ENCODE assay signal across 9 cellular contexts in the genomic region with DNA sequence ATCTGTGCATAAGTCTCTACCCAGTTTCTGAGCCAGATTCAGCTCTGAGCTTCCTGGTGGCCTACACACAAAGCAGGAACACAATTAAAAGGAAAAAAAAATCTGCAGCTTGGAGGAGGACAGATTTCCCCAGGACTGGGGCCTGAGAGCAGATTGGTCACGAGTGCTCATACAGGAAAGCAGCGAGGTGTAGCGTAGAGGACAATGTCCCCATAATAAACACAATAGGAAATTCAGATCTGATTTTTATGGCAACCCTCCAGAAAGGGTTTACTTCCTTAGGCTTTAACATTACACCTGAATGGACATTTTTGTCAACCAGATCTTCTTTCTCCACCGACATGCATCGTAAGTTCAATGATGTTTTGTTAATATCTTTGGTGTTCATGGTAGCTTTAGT. TPM values are rescaled to one million over a fixed set of nuclear protein-coding genes. Genes with fewer than 3 reads are reported as not detected.
"Had no signal": no experiment of that assay in that cellular context is flagged by ENCODE, and none has a peak within 500 bp of the region (broad histone marks: within the 10 kb centered on the region; RNA-seq: fewer than 3 reads in every experiment).

No MANE protein-coding gene starts in this region.

- DNase-seq: activated naive CD4-positive, alpha-beta T cell treated with anti-CD3 and anti-CD28 coated beads, Interleukin-2, amount 10 ng/mL, durations not matched to agents 7 days and 5 days; brain microvascular endothelial cell; esophagus squamous epithelium; foreskin fibroblast; nephron progenitor cell; stimulated activated CD4-positive, alpha-beta T cell treated with anti-CD3 and anti-CD28 coated beads, Interleukin-4, amount 100 ng/mL, for 24 hours; tibial artery had no signal

- H3K4me3 Mint-ChIP-seq: activated naive CD4-positive, alpha-beta T cell treated with anti-CD3 and anti-CD28 coated beads, Interleukin-2, amount 10 ng/mL, durations not matched to agents 7 days and 5 days; nephron progenitor cell had no signal

- H3K27ac ChIP-seq: brain microvascular endothelial cell, esophagus squamous epithelium, tibial artery had no signal

- H3K4me3 ChIP-seq: esophagus squamous epithelium, tibial artery had no signal

- H3K9me3 Mint-ChIP-seq: activated naive CD4-positive, alpha-beta T cell treated with anti-CD3 and anti-CD28 coated beads, Interleukin-2, amount 10 ng/mL, durations not matched to agents 7 days and 5 days; activated T-helper 2 cell treated with anti-CD3 and anti-CD28 coated beads, Interferon-gamma antibody, Interleukin-2, Interleukin-4, amounts not matched to agents 10 μg/mL and 5 μg/mL and 100 μg/mL, durations not matched to agents 14 hours and 24 hours and 36 hours; nephron progenitor cell had no signal

- H3K36me3 Mint-ChIP-seq: activated naive CD4-positive, alpha-beta T cell treated with anti-CD3 and anti-CD28 coated beads, Interleukin-2, amount 10 ng/mL, durations not matched to agents 7 days and 5 days had no signal

- H3K27ac Mint-ChIP-seq: activated naive CD4-positive, alpha-beta T cell treated with anti-CD3 and anti-CD28 coated beads, Interleukin-2, amount 10 ng/mL, durations not matched to agents 7 days and 5 days; activated T-helper 2 cell treated with anti-CD3 and anti-CD28 coated beads, Interferon-gamma antibody, Interleukin-2, Interleukin-4, amounts not matched to agents 10 μg/mL and 5 μg/mL and 100 μg/mL, durations not matched to agents 14 hours and 24 hours and 36 hours; nephron progenitor cell had no signal

- H3K4me1 ChIP-seq: esophagus squamous epithelium, tibial artery had no signal

- H3K9me3 ChIP-seq: esophagus squamous epithelium, tibial artery had no signal

- H3K36me3 ChIP-seq: brain microvascular endothelial cell, esophagus squamous epithelium, tibial artery had no signal

RNA-seq across cellular contexts. Expression of a gene that starts 23.3 kb away (rescaled TPM):
- total RNA-seq: activated T-helper 2 cell treated with anti-CD3 and anti-CD28 coated beads, Interferon-gamma antibody, Interleukin-2, Interleukin-4, amounts not matched to agents 10 μg/mL and 5 μg/mL and 100 μg/mL, durations not matched to agents 14 hours and 24 hours and 36 hours; T-helper 2 cell treated with Interferon-gamma antibody and Interleukin-4, amounts not matched to agents 100 ng/mL and 5 ng/mL, for 36 hours had no signal
